In the genomic region with DNA sequence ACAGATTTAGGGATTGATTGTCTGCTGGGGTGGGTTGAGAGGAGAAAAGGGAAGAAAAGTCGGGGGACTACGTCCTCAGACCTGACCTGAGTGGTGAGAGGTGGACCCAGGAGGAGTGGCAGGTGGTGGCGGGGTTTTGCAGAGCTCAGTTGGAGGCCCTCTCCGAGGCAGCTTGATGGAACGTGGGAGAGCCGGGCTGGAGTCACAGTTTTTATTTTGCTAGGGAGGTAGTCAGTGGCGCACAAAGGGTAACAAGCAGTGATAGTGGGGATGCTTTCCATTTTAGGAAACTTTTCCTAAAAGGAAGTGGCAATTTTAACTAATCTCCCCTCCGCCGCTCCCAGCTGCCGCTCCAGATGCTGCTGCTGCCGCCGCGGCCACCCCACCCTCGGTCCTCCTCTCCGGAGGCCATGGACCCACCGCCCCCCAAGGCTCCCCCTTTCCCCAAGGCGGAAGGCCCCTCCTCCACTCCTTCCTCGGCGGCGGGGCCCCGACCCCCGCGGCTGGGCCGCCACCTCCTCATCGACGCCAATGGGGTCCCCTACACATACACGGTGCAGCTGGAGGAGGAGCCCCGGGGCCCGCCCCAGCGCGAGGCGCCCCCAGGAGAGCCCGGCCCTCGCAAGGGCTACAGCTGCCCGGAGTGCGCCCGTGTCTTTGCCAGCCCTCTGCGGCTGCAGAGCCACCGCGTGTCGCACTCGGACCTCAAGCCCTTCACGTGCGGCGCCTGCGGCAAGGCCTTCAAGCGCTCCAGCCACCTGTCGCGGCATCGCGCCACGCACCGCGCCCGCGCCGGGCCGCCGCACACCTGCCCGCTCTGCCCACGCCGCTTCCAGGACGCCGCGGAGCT, we compare ENCODE assay signal across 2 cellular contexts.
TF ChIP-seq lines count a peak whose summit lies in the region.

No MANE protein-coding gene starts in this region.

TF ChIP-seq in HEK293, 187 proteins besides CTCF, POLR2A, EP300 and RAD21 (continued from another document and continues in another):
- 0 out of 2 replicates have a peak, but pooled peaks have one; percentile 14 for TF ChIP-seq ZFHX2 (tag by site-specific recombination; conservative IDR thresholded peaks at IDR 0.05)
- no peak for TF ChIP-seq ZSCAN18 (tag by site-specific recombination; IDR thresholded peaks at IDR 0.05)
- TF ChIP-seq, protein P1, sequence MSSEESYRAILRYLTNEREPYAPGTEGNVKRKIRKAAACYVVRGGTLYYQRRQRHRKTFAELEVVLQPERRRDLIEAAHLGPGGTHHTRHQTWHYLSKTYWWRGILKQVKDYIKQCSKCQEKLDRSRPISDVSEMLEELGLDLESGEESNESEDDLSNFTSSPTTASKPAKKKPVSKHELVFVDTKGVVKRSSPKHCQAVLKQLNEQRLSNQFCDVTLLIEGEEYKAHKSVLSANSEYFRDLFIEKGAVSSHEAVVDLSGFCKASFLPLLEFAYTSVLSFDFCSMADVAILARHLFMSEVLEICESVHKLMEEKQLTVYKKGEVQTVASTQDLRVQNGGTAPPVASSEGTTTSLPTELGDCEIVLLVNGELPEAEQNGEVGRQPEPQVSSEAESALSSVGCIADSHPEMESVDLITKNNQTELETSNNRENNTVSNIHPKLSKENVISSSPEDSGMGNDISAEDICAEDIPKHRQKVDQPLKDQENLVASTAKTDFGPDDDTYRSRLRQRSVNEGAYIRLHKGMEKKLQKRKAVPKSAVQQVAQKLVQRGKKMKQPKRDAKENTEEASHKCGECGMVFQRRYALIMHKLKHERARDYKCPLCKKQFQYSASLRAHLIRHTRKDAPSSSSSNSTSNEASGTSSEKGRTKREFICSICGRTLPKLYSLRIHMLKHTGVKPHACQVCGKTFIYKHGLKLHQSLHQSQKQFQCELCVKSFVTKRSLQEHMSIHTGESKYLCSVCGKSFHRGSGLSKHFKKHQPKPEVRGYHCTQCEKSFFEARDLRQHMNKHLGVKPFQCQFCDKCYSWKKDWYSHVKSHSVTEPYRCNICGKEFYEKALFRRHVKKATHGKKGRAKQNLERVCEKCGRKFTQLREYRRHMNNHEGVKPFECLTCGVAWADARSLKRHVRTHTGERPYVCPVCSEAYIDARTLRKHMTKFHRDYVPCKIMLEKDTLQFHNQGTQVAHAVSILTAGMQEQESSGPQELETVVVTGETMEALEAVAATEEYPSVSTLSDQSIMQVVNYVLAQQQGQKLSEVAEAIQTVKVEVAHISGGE (tag by site-specific recombination; conservative IDR thresholded peaks at IDR 0.05; ENCODE audit: low read depth) = 0 out of 2 replicates have a peak, but pooled peaks have one; percentile 12
- TF ChIP-seq PRDM1 (tag by site-specific recombination; IDR thresholded peaks at IDR 0.05) = peak; percentile 93
- TF ChIP-seq ZNF16 (tag by site-specific recombination; IDR thresholded peaks at IDR 0.05; ENCODE audit: low read depth) = no peak
- peak; percentile 26; the same call in 1 of the 2 replicates for TF ChIP-seq SCRT2 (tag by site-specific recombination; IDR thresholded peaks at IDR 0.05)
- TF ChIP-seq GLIS2 (tag by site-specific recombination; IDR thresholded peaks at IDR 0.05) = peak; percentile 73
- 0 out of 2 replicates have a peak, but pooled peaks have one; percentile 36 for TF ChIP-seq ZNF677 (tag by site-specific recombination; IDR thresholded peaks at IDR 0.05)
- peak; percentile 39 for TF ChIP-seq ZNF366 (tag by site-specific recombination; conservative IDR thresholded peaks at IDR 0.05)
- TF ChIP-seq, protein P2, sequence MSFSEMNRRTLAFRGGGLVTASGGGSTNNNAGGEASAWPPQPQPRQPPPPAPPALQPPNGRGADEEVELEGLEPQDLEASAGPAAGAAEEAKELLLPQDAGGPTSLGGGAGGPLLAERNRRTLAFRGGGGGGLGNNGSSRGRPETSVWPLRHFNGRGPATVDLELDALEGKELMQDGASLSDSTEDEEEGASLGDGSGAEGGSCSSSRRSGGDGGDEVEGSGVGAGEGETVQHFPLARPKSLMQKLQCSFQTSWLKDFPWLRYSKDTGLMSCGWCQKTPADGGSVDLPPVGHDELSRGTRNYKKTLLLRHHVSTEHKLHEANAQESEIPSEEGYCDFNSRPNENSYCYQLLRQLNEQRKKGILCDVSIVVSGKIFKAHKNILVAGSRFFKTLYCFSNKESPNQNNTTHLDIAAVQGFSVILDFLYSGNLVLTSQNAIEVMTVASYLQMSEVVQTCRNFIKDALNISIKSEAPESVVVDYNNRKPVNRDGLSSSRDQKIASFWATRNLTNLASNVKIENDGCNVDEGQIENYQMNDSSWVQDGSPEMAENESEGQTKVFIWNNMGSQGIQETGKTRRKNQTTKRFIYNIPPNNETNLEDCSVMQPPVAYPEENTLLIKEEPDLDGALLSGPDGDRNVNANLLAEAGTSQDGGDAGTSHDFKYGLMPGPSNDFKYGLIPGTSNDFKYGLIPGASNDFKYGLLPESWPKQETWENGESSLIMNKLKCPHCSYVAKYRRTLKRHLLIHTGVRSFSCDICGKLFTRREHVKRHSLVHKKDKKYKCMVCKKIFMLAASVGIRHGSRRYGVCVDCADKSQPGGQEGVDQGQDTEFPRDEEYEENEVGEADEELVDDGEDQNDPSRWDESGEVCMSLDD (tag by site-specific recombination; IDR thresholded peaks at IDR 0.05) = peak; percentile 38; the same call in 1 of the 2 replicates
- no peak for TF ChIP-seq ATF2 (tag by site-specific recombination; IDR thresholded peaks at IDR 0.05; ENCODE audit: low read depth)

TF ChIP-seq in WTC11, 78 proteins besides CTCF, POLR2A, EP300 and RAD21 (continued from another document and continues in another):
- no peak for TF ChIP-seq ATF6 (CRISPR knock-in tag; IDR thresholded peaks at IDR 0.05)
- no peak for TF ChIP-seq NFYB (CRISPR knock-in tag; conservative IDR thresholded peaks at IDR 0.05; ENCODE audit: low read depth)
- TF ChIP-seq FOXP1 (CRISPR knock-in tag; IDR thresholded peaks at IDR 0.05; ENCODE audit: borderline replicate concordance) = peak; percentile 81; the same call in 1 of the 2 replicates
- TF ChIP-seq IRF1 (CRISPR knock-in tag; IDR thresholded peaks at IDR 0.05) = 0 out of 2 replicates have a peak, but pooled peaks have one; percentile 14
- TF ChIP-seq, protein P3, sequence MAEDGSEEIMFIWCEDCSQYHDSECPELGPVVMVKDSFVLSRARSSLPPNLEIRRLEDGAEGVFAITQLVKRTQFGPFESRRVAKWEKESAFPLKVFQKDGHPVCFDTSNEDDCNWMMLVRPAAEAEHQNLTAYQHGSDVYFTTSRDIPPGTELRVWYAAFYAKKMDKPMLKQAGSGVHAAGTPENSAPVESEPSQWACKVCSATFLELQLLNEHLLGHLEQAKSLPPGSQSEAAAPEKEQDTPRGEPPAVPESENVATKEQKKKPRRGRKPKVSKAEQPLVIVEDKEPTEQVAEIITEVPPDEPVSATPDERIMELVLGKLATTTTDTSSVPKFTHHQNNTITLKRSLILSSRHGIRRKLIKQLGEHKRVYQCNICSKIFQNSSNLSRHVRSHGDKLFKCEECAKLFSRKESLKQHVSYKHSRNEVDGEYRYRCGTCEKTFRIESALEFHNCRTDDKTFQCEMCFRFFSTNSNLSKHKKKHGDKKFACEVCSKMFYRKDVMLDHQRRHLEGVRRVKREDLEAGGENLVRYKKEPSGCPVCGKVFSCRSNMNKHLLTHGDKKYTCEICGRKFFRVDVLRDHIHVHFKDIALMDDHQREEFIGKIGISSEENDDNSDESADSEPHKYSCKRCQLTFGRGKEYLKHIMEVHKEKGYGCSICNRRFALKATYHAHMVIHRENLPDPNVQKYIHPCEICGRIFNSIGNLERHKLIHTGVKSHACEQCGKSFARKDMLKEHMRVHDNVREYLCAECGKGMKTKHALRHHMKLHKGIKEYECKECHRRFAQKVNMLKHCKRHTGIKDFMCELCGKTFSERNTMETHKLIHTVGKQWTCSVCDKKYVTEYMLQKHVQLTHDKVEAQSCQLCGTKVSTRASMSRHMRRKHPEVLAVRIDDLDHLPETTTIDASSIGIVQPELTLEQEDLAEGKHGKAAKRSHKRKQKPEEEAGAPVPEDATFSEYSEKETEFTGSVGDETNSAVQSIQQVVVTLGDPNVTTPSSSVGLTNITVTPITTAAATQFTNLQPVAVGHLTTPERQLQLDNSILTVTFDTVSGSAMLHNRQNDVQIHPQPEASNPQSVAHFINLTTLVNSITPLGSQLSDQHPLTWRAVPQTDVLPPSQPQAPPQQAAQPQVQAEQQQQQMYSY (CRISPR knock-in tag; IDR thresholded peaks at IDR 0.05) = no peak
- TF ChIP-seq ATF2 (CRISPR knock-in tag; IDR thresholded peaks at IDR 0.05; ENCODE audit: borderline replicate concordance, low read depth) = no peak
- TF ChIP-seq ZNF232 (CRISPR knock-in tag; IDR thresholded peaks at IDR 0.05) = 0 out of 2 replicates have a peak, but pooled peaks have one; percentile 43
- no peak for TF ChIP-seq ZNF263 (CRISPR knock-in tag; IDR thresholded peaks at IDR 0.05; ENCODE audit: low read depth)
- TF ChIP-seq E2F1 (CRISPR knock-in tag; IDR thresholded peaks at IDR 0.05) = 0 out of 2 replicates have a peak, but pooled peaks have one; percentile 22
- TF ChIP-seq RELA (CRISPR knock-in tag; IDR thresholded peaks at IDR 0.05; ENCODE audit: borderline replicate concordance) = peak; percentile 76; the same call in 1 of the 2 replicates
- TF ChIP-seq ZNF671 (CRISPR knock-in tag; IDR thresholded peaks at IDR 0.05) = peak; percentile 40; the same call in 1 of the 2 replicates
- TF ChIP-seq, protein P4, sequence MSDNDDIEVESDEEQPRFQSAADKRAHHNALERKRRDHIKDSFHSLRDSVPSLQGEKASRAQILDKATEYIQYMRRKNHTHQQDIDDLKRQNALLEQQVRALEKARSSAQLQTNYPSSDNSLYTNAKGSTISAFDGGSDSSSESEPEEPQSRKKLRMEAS (CRISPR knock-in tag; IDR thresholded peaks at IDR 0.05) = peak; percentile 4; the same call in 1 of the 2 replicates
- no peak for TF ChIP-seq ATF3 (CRISPR knock-in tag; conservative IDR thresholded peaks at IDR 0.05)
- TF ChIP-seq NR3C1 (CRISPR knock-in tag; conservative IDR thresholded peaks at IDR 0.05; ENCODE audit: low read depth) = no peak
- no peak; the same call in 1 of the 2 replicates for TF ChIP-seq TP53 (CRISPR knock-in tag; IDR thresholded peaks at IDR 0.05)
- no peak for TF ChIP-seq ZNF423 (CRISPR knock-in tag; IDR thresholded peaks at IDR 0.05)
- TF ChIP-seq, protein P5, sequence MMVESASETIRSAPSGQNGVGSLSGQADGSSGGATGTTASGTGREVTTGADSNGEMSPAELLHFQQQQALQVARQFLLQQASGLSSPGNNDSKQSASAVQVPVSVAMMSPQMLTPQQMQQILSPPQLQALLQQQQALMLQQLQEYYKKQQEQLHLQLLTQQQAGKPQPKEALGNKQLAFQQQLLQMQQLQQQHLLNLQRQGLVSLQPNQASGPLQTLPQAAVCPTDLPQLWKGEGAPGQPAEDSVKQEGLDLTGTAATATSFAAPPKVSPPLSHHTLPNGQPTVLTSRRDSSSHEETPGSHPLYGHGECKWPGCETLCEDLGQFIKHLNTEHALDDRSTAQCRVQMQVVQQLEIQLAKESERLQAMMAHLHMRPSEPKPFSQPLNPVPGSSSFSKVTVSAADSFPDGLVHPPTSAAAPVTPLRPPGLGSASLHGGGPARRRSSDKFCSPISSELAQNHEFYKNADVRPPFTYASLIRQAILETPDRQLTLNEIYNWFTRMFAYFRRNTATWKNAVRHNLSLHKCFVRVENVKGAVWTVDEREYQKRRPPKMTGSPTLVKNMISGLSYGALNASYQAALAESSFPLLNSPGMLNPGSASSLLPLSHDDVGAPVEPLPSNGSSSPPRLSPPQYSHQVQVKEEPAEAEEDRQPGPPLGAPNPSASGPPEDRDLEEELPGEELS (CRISPR knock-in tag; IDR thresholded peaks at IDR 0.05) = no peak
- no peak for TF ChIP-seq USF1 (CRISPR knock-in tag; IDR thresholded peaks at IDR 0.05)
- no peak for TF ChIP-seq ESRRA (CRISPR knock-in tag; IDR thresholded peaks at IDR 0.05; ENCODE audit: borderline replicate concordance)
- TF ChIP-seq FOXK1 (CRISPR knock-in tag; IDR thresholded peaks at IDR 0.05) = 0 out of 2 replicates have a peak, but pooled peaks have one; percentile 27
